ENCODE assay signal across 10 cellular contexts in genomic region chr9:109108318-109108717, GRCh38. TPM values are rescaled to one million over a fixed set of nuclear protein-coding genes. Genes with fewer than 3 reads are reported as not detected.
DNase-seq lines count a peak whose midpoint lies in the region; ATAC-seq and TF ChIP-seq lines count a peak whose summit lies in the region.
"Had no signal": no experiment of that assay in that cellular context is flagged by ENCODE, and none has a peak within 500 bp of the region (broad histone marks: within the 10 kb centered on the region; RNA-seq: fewer than 3 reads in every experiment).

No MANE protein-coding gene starts in this region.

- H3K9me3 ChIP-seq in heart right ventricle (peaks cover 0 to 1% (median 0%) of the 10 kb centered on the region in 11 donors), SJCRH30 (replicated peaks) (no peaks in the 10 kb centered on the region), transverse colon (peaks cover 0 to under 1% of the 10 kb centered on the region in 2 donors)
- H3K9me3 ChIP-seq in effector memory CD4-positive, alpha-beta T cell (ENCODE audit: control insufficient read depth, low read length): no peaks in the 10 kb centered on the region

- H3K27me3 ChIP-seq in heart right ventricle: no peaks in the 10 kb centered on the region
- no peaks in the 10 kb centered on the region for H3K27me3 ChIP-seq in SJCRH30
- no peaks in the 10 kb centered on the region for H3K27me3 ChIP-seq in transverse colon
- no peaks in the 10 kb centered on the region for H3K27me3 ChIP-seq in effector memory CD4-positive, alpha-beta T cell (replicated peaks; ENCODE audit: control insufficient read depth, insufficient read depth, low read length, poor library complexity, severe bottlenecking)

- in situ Hi-C loops in transverse colon (cut with MboI; ENCODE audit: low pct_ligation_motif_present in 1 of 4, low pct_unique_long_range_greater_than_20kb in 1 of 4, low sequenced_read_pairs in 3 of 4): no loop called here

- no peak overlapping the region for H3K27ac Mint-ChIP-seq in activated naive CD4-positive, alpha-beta T cell treated with anti-CD3 and anti-CD28 coated beads, Interleukin-2, amount 10 ng/mL, durations not matched to agents 7 days and 5 days

- H3K4me1 Mint-ChIP-seq in activated naive CD4-positive, alpha-beta T cell treated with anti-CD3 and anti-CD28 coated beads, Interleukin-2, amount 10 ng/mL, durations not matched to agents 7 days and 5 days: peaks cover 60% of the 10 kb centered on the region

- H3K9me3 Mint-ChIP-seq in activated naive CD4-positive, alpha-beta T cell treated with anti-CD3 and anti-CD28 coated beads, Interleukin-2, amount 10 ng/mL, durations not matched to agents 7 days and 5 days: peaks cover 6% of the 10 kb centered on the region

- H3K27me3 Mint-ChIP-seq in activated naive CD4-positive, alpha-beta T cell treated with anti-CD3 and anti-CD28 coated beads, Interleukin-2, amount 10 ng/mL, durations not matched to agents 7 days and 5 days: no peaks in the 10 kb centered on the region

- TF ChIP-seq EP300 in transverse colon (IDR thresholded peaks at IDR 0.05; ENCODE audit: low read depth): no peak

- intact Hi-C loops in heart right ventricle (cut with DNase I): no loop called here
- intact Hi-C loops in Right ventricle myocardium superior (cut with DNase I): no loop called here
- intact Hi-C loops in transverse colon (cut with DNase I; ENCODE audit: low total_unique reads): no loop called here

- peak overlapping the region in 9 of 10 donors; percentile 27 to 84 (median 70) for H3K27ac ChIP-seq in heart right ventricle
- peak overlapping the region; percentile 22 for H3K27ac ChIP-seq in SJCRH30
- peak overlapping the region; percentile 62 to 77 (median 71) for H3K27ac ChIP-seq in transverse colon
- no peak overlapping the region for H3K27ac ChIP-seq in effector memory CD4-positive, alpha-beta T cell (ENCODE audit: insufficient read depth, low read length, poor library complexity, severe bottlenecking)

- WGBS in heart right ventricle, 2 donors: 31 to 37% methylated on average over 4 of the region's 4 CpGs
- 49 to 50% methylated on average over 4 of the region's 4 CpGs for WGBS in transverse colon (ENCODE audit: low coverage in 1 of 2), 2 donors

- peaks cover 0 to 32% (median 12%) of the 10 kb centered on the region in 9 donors for H3K36me3 ChIP-seq in heart right ventricle
- H3K36me3 ChIP-seq in SJCRH30: peaks cover 22% of the 10 kb centered on the region
- H3K36me3 ChIP-seq in transverse colon: peaks cover 0 to 22% (median 0%) of the 10 kb centered on the region in 4 donors
- peaks cover 6% of the 10 kb centered on the region for H3K36me3 ChIP-seq in effector memory CD4-positive, alpha-beta T cell (ENCODE audit: control insufficient read depth, insufficient read depth, low read length)

- ATAC-seq in heart right ventricle (peak in 1 of 8 donors; percentile 28), Right ventricle myocardium superior (ENCODE audit: poor library complexity) (no peak)

- H3K36me3 Mint-ChIP-seq in activated naive CD4-positive, alpha-beta T cell treated with anti-CD3 and anti-CD28 coated beads, Interleukin-2, amount 10 ng/mL, durations not matched to agents 7 days and 5 days: peaks cover 31% of the 10 kb centered on the region

- TF ChIP-seq CTCF in heart right ventricle (IDR thresholded peaks at IDR 0.05) (no peak), fibroblast of pulmonary artery (IDR thresholded peaks at IDR 0.05; ENCODE audit: low read length, missing control alignments) (no peak), transverse colon (IDR thresholded peaks at IDR 0.05) (no peak)

- no peak overlapping the region for H3K4me3 Mint-ChIP-seq in activated naive CD4-positive, alpha-beta T cell treated with anti-CD3 and anti-CD28 coated beads, Interleukin-2, amount 10 ng/mL, durations not matched to agents 7 days and 5 days

- H3K4me1 ChIP-seq in heart right ventricle: peaks cover 7 to 73% (median 63%) of the 10 kb centered on the region in 9 donors
- peaks cover 42% of the 10 kb centered on the region for H3K4me1 ChIP-seq in SJCRH30
- peaks cover 25 to 68% (median 42%) of the 10 kb centered on the region in 4 donors for H3K4me1 ChIP-seq in transverse colon
- H3K4me1 ChIP-seq in effector memory CD4-positive, alpha-beta T cell (ENCODE audit: control insufficient read depth, insufficient read depth, low read length, poor library complexity, severe bottlenecking): peaks cover 32% of the 10 kb centered on the region

- H3K4me3 ChIP-seq in heart right ventricle (peak overlapping the region in 1 of 10 donors; percentile 1), SJCRH30 (no peak overlapping the region), fibroblast of pulmonary artery (replicated peaks; ENCODE audit: low read depth, low read length) (no peak overlapping the region), transverse colon (no peak overlapping the region)
- no peak overlapping the region for H3K4me3 ChIP-seq in effector memory CD4-positive, alpha-beta T cell (ENCODE audit: insufficient read depth, low read depth, low read length, poor library complexity, severe bottlenecking)

- DNase-seq in heart right ventricle (no peak), Right ventricle myocardium superior (no peak), SJCRH30 (peak in 1 of 2 experiments; percentile 22), fibroblast of pulmonary artery (ENCODE audit: low read depth) (peak; percentile 44), transverse colon (no peak), OCI-M2 (lab: John Stamatoyannopoulos, UW; ENCODE audit: unreplicated experiment) (no peak)
- DNase-seq in effector memory CD4-positive, alpha-beta T cell: no peak
- DNase-seq in activated naive CD4-positive, alpha-beta T cell treated with anti-CD3 and anti-CD28 coated beads, Interleukin-2, amount 10 ng/mL, durations not matched to agents 7 days and 5 days: no peak
- DNase-seq: stimulated activated CD4-positive, alpha-beta T cell treated with anti-CD3 and anti-CD28 coated beads, Interleukin-4, amount 100 ng/mL, for 24 hours had no signal

- CTCF ChIA-PET in activated naive CD4-positive, alpha-beta T cell treated with anti-CD3 and anti-CD28 coated beads, Interleukin-2, amount 10 ng/mL, durations not matched to agents 7 days and 5 days (lab: Charles Lee): interaction anchor here (2.4 kb wide), 1 partner anchor 10 kb away, joined by 9 read pairs; no protein-coding TSS in a partner anchor

- TF ChIP-seq POLR2A in transverse colon (IDR thresholded peaks at IDR 0.05): no peak

RNA-seq across cellular contexts. Expression of gene TMEM245, which starts 11.4 kb away (rescaled TPM):
- 100 to 1,000 TPM in 5 of 10 donors, 10 to 100 TPM in 5; 84.2 to 152 (median 99.9) TPM for total RNA-seq in heart right ventricle
- polyA plus RNA-seq in heart right ventricle: 10 to 100 TPM; 17.0 to 23.5 TPM
- 102 TPM for total RNA-seq in Right ventricle myocardium superior
- 49.7 and 50.7 TPM in 2 replicates for total RNA-seq in SJCRH30 (2014; rRNA removed; shearing (Covaris generic))
- total RNA-seq in transverse colon: 10 to 100 TPM; 28.5 to 63.6 (median 58.7) TPM

RNA-seq across cellular contexts. Expression of gene FRRS1L, which starts 58.7 kb away (rescaled TPM):
- total RNA-seq in heart right ventricle (1 to 10 TPM in 7 of 10 donors, under 1 TPM in 3; 0.61 to 3.0 (median 1.4) TPM), Right ventricle myocardium superior (1.2 TPM), transverse colon (under 1 TPM in 3 of 4 donors, not detected in 1; 0.40 to 0.96 (median 0.64) TPM)
- under 1 TPM in 1 of 2 donors, not detected in 1; 0.07 TPM for polyA plus RNA-seq in heart right ventricle
- total RNA-seq in SJCRH30 (2014; rRNA removed; shearing (Covaris generic)): 0.02 TPM in 1 of 2 replicates, not detected in the other
- total RNA-seq: HT-29 had no signal
